25 cellular contexts compared by ENCODE assay signal in the genomic region with DNA sequence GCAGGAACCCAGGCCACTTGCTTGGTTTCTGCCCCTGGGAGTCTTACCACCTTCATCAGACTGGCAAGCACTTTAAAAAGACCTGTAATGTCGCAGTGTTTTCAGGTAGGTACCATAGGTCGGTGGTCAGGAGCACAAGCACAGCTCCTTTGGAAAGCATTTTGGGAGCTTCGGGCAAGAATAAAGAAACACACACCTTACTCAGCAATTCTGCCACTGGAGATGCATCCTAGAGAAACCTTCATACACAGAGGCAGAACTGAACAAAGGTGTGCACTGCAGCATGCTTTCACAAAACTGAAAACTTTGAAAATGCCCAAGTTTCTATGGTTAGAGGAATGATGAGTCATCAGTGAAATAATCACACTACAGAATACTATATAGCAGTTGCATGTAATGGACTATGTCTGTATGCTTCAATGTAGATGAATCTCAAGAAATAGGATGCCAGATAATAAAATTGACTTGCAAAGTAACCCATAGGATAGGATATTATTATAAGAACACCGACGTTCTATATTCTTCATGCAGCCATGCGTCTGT.
DNase-seq lines count a peak whose midpoint lies in the region; ATAC-seq, FAIRE-seq and TF ChIP-seq lines count a peak whose summit lies in the region.
"Had no signal": no experiment of that assay in that cellular context is flagged by ENCODE, and none has a peak within 500 bp of the region (broad histone marks: within the 10 kb centered on the region; RNA-seq: fewer than 3 reads in every experiment).

No MANE protein-coding gene starts in this region.

- no peak for TF ChIP-seq CTCF in HepG2 (CRISPR knock-in tag; IDR thresholded peaks at IDR 0.05)
- no peak for TF ChIP-seq CTCF in right lobe of liver (IDR thresholded peaks at IDR 0.05)
- TF ChIP-seq CTCF in K562 (IDR thresholded peaks at IDR 0.05 in 2 of 3, conservative IDR thresholded peaks at IDR 0.05 in 1 of 3; ENCODE audit: insufficient read depth in 2 of 3, low read depth in 1 of 3, low read length in 3 of 3): no peak
- TF ChIP-seq CTCF in dorsolateral prefrontal cortex (IDR thresholded peaks at IDR 0.05 in 54 of 56, conservative IDR thresholded peaks at IDR 0.05 in 2 of 56; ENCODE audit: low read depth in 1 of 56, partially characterized antibody in 56 of 56): no peak

- intact Hi-C loops in HepG2 (cut with micrococcal nuclease; ENCODE audit: unreplicated experiment): no loop called here
- intact Hi-C loops in right lobe of liver (cut with DNase I): no loop called here
- intact Hi-C loops in K562 (cut with micrococcal nuclease): loop anchor here (5.0 kb wide), 1 partner anchor 253 kb away; no protein-coding TSS in a partner anchor
- intact Hi-C loops in dorsolateral prefrontal cortex (cut with DNase I): no loop called here

- H3K4me3 ChIP-seq in HepG2 (replicated peaks in 1 of 3; ENCODE audit: insufficient read depth in 1 of 3, low read depth in 2 of 3, low read length in 3 of 3) (no peak overlapping the region), right lobe of liver (no peak overlapping the region), K562 (no peak overlapping the region), dorsolateral prefrontal cortex (no peak overlapping the region)
- H3K4me3 ChIP-seq: BLaER1 treated with 17β-estradiol and CSF1 and Interleukin-3, amounts not matched to agents 10 nM and 100 nM; GM12878; Peyer's patch; SK-N-MC had no signal

- no peaks in the 10 kb centered on the region for H3K79me2 ChIP-seq in HepG2 (ENCODE audit: insufficient read depth, low read length)
- no peaks in the 10 kb centered on the region for H3K79me2 ChIP-seq in K562 (ENCODE audit: control insufficient read depth, insufficient read depth, low read length)

- no TSS peak for BruUV-seq in HepG2 (replicated peaks; lab: Mats Ljungman, UMichigan)
- BruUV-seq in K562 (replicated peaks; lab: Mats Ljungman, UMichigan): no TSS peak

- no peak overlapping the region for H3K9ac ChIP-seq in HepG2 (ENCODE audit: insufficient read depth, low read depth, low read length)
- no peak overlapping the region for H3K9ac ChIP-seq in K562 (ENCODE audit: insufficient read depth in 1 of 2, low read depth in 2 of 2, low read length in 2 of 2)
- H3K9ac ChIP-seq: BLaER1 treated with 17β-estradiol and CSF1 and Interleukin-3, amounts not matched to agents 10 nM and 100 nM; KMS-11 had no signal

- FAIRE-seq in HepG2 (lab: Jason Lieb, UNC) (no peak), K562 (lab: Jason Lieb, UNC) (no peak)
- FAIRE-seq: A204.1, G401.6, GM12878, H54, HTR-8/SVneo had no signal

- H3K4me2 ChIP-seq in HepG2 (ENCODE audit: low read depth, low read length) (no peak overlapping the region), K562 (ENCODE audit: insufficient read depth, low read length) (no peak overlapping the region)
- H3K4me2 ChIP-seq: BLaER1 treated with 17β-estradiol and CSF1 and Interleukin-3, amounts not matched to agents 10 nM and 100 nM; KMS-11 had no signal

- H3K36me3 ChIP-seq in HepG2 (replicated peaks in 1 of 2; ENCODE audit: control insufficient read depth in 1 of 2, insufficient read depth in 2 of 2, low read length in 2 of 2): no peaks in the 10 kb centered on the region
- H3K36me3 ChIP-seq in right lobe of liver: no peaks in the 10 kb centered on the region
- no peaks in the 10 kb centered on the region for H3K36me3 ChIP-seq in K562 (ENCODE audit: control insufficient read depth, insufficient read depth, low read length)
- H3K36me3 ChIP-seq: BLaER1 treated with 17β-estradiol and CSF1 and Interleukin-3, amounts not matched to agents 10 nM and 100 nM; Peyer's patch had no signal

- H3K27ac ChIP-seq in HepG2 (ENCODE audit: extremely low read length, insufficient read depth, low read length) (no peak overlapping the region), right lobe of liver (no peak overlapping the region), K562 (ENCODE audit: extremely low read depth, low read depth, low read length) (no peak overlapping the region), dorsolateral prefrontal cortex (no peak overlapping the region)
- H3K27ac ChIP-seq: BLaER1 treated with 17β-estradiol and CSF1 and Interleukin-3, amounts not matched to agents 10 nM and 100 nM; KMS-11; SK-N-MC had no signal

- peaks cover 20% of the 10 kb centered on the region for H3K4me1 ChIP-seq in HepG2 (ENCODE audit: insufficient read depth, low read length)
- no peaks in the 10 kb centered on the region for H3K4me1 ChIP-seq in right lobe of liver
- peaks cover 0 to 4% of the 10 kb centered on the region in 2 experiments; a peak in 1 of 5 replicates for H3K4me1 ChIP-seq in K562 (replicated peaks in 1 of 2; ENCODE audit: control insufficient read depth in 2 of 2, insufficient read depth in 2 of 2, low read length in 2 of 2)

- no peak for ATAC-seq in HepG2
- no peak for ATAC-seq in right lobe of liver
- ATAC-seq in K562: no peak
- no peak for ATAC-seq in left lobe of liver
- ATAC-seq in HG03432 (IDR thresholded peaks at IDR 0.05; ENCODE audit: unreplicated experiment): no peak
- ATAC-seq in HG02759 (IDR thresholded peaks at IDR 0.05; ENCODE audit: unreplicated experiment): no peak
- ATAC-seq: GM12878 had no signal

- no peak for TF ChIP-seq POLR2A in HepG2 (IDR thresholded peaks at IDR 0.05; ENCODE audit: insufficient read depth in 1 of 2, low read depth in 2 of 2, low read length in 2 of 2)
- TF ChIP-seq POLR2A in right lobe of liver (IDR thresholded peaks at IDR 0.05): no peak
- no peak for TF ChIP-seq POLR2A in K562 (conservative IDR thresholded peaks at IDR 0.05)

- CTCF ChIA-PET in HepG2 (lab: Yijun Ruan, JAX; ENCODE audit: low intra/inter-chr PET ratio, low total read pairs): no interaction called here
- CTCF ChIA-PET in K562 (lab: Yijun Ruan, JAX; ENCODE audit: low intra/inter-chr PET ratio): no interaction called here

- H4K20me1 ChIP-seq in HepG2 (ENCODE audit: insufficient read depth, low read length) (no peaks in the 10 kb centered on the region), K562 (replicated peaks; ENCODE audit: control insufficient read depth, insufficient read depth, low read length) (0 out of 2 replicates have a peak, but pooled peaks cover 6% of the 10 kb centered on the region)
- H4K20me1 ChIP-seq: BLaER1 treated with 17β-estradiol and CSF1 and Interleukin-3, amounts not matched to agents 10 nM and 100 nM had no signal

- H3K9me3 ChIP-seq in HepG2 (ENCODE audit: low read length) (no peaks in the 10 kb centered on the region), right lobe of liver (no peaks in the 10 kb centered on the region), K562 (replicated peaks; ENCODE audit: control insufficient read depth, insufficient read depth, low read depth, low read length) (no peaks in the 10 kb centered on the region)
- H3K9me3 ChIP-seq: Peyer's patch had no signal

- H2AFZ ChIP-seq in HepG2 (ENCODE audit: low read length): no peak overlapping the region
- H2AFZ ChIP-seq in K562 (ENCODE audit: low read depth, low read length): no peak overlapping the region

- TF ChIP-seq EP300 in HepG2 (IDR thresholded peaks at IDR 0.05; ENCODE audit: low read depth in 2 of 2, low read length in 2 of 2) (no peak), HepG2 (CRISPR knock-in tag; IDR thresholded peaks at IDR 0.05; ENCODE audit: borderline replicate concordance) (no peak), K562 (IDR thresholded peaks at IDR 0.05; ENCODE audit: low read length) (no peak)

- in situ Hi-C loops in HepG2 (cut with HindIII; ENCODE audit: extremely low pct_ligation_motif_present, low pct_unique_long_range_greater_than_20kb) (no loop called here), K562 (cut with MboI) (no loop called here)

- H3K27me3 ChIP-seq in HepG2 (ENCODE audit: control insufficient read depth in 1 of 2, insufficient read depth in 2 of 2, low read length in 2 of 2) (peaks cover 0 to 4% of the 10 kb centered on the region in 2 experiments; a peak in 1 of 5 replicates), right lobe of liver (no peaks in the 10 kb centered on the region), K562 (ENCODE audit: control insufficient read depth in 2 of 2, insufficient read depth in 2 of 2, low read length in 2 of 2) (peaks cover 13 to 73% of the 10 kb centered on the region in 2 experiments), dorsolateral prefrontal cortex (peaks cover 0 to 28% (median 0%) of the 10 kb centered on the region in 45 donors)
- H3K27me3 ChIP-seq: BLaER1 treated with 17β-estradiol and CSF1 and Interleukin-3, amounts not matched to agents 10 nM and 100 nM; Peyer's patch had no signal

- H3K9me1 ChIP-seq in K562 (ENCODE audit: control insufficient read depth, insufficient read depth, low read length): no peaks in the 10 kb centered on the region

- WGBS in HepG2 (ENCODE audit: low lambda C conversion rate): 21% methylated on average over 6 of the region's 6 CpGs
- WGBS in right lobe of liver (ENCODE audit: insufficient coverage, low coverage, low lambda C conversion rate, missing lambda C conversion rate): 61% methylated on average over 5 of the region's 6 CpGs
- 1% methylated on average over 6 of the region's 6 CpGs for WGBS in K562 (ENCODE audit: insufficient coverage, low coverage, missing lambda C conversion rate)

- POLR2A ChIA-PET in HepG2 (lab: Yijun Ruan, JAX): no interaction called here
- POLR2A ChIA-PET in K562 (lab: Yijun Ruan, JAX): interaction anchor here (0.6 kb wide), 1 partner anchor 27 kb away, joined by 3 read pairs; no protein-coding TSS in a partner anchor

- DNase-seq in HepG2 (ENCODE audit: low spot score) (no peak), right lobe of liver (no peak), K562 (ENCODE audit: extremely low read depth in 1 of 4, low spot score in 3 of 4) (no peak), left lobe of liver (ENCODE audit: low spot score) (peak; percentile 8), dorsolateral prefrontal cortex (no peak)
- DNase-seq: AML-193; CD4-positive, alpha-beta T cell; MM.1S; NCI-H2029; NCI-H446; NCI-H524 treated with DMSO at 0.1 percent for 48 hours; NCI-H82; OCI-M1; SIG-M5 had no signal

- TF ChIP-seq RAD21 in HepG2 (CRISPR knock-in tag; IDR thresholded peaks at IDR 0.05): no peak
- no peak for TF ChIP-seq RAD21 in K562 (CRISPR knock-in tag; conservative IDR thresholded peaks at IDR 0.05 in 1 of 2, IDR thresholded peaks at IDR 0.05 in 1 of 2)

TF ChIP-seq in HepG2, 621 proteins besides CTCF, POLR2A, EP300 and RAD21:
- TF ChIP-seq MAFK (conservative IDR thresholded peaks at IDR 0.05 in 1 of 2, IDR thresholded peaks at IDR 0.05 in 1 of 2; ENCODE audit: low read length in 2 of 2) (peak; percentile 7 to 66; a peak in 2 of 4 replicates), MAFF (IDR thresholded peaks at IDR 0.05; ENCODE audit: low read depth, low read length) (peak; percentile 38; the same call in 1 of the 2 replicates)
- TF ChIP-seq, protein P1, sequence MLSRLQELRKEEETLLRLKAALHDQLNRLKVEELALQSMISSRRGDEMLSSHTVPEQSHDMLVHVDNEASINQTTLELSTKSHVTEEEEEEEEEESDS (CRISPR knock-in tag; IDR thresholded peaks at IDR 0.05; ENCODE audit: borderline replicate concordance): no peak
TF ChIP-seq in HepG2: peak in this region for 2.

TF ChIP-seq in K562, 482 proteins besides CTCF, POLR2A, EP300 and RAD21 (continues in another document):
- peak; percentile 25; the same call in 1 of the 2 replicates for TF ChIP-seq C11orf30 (IDR thresholded peaks at IDR 0.05; ENCODE audit: low read depth)
- no peak for TF ChIP-seq KDM1A (IDR thresholded peaks at IDR 0.05)
- TF ChIP-seq TEAD2 (tag; IDR thresholded peaks at IDR 0.05): no peak
